ENCODE assay signal across 1 cellular context in the genomic region with DNA sequence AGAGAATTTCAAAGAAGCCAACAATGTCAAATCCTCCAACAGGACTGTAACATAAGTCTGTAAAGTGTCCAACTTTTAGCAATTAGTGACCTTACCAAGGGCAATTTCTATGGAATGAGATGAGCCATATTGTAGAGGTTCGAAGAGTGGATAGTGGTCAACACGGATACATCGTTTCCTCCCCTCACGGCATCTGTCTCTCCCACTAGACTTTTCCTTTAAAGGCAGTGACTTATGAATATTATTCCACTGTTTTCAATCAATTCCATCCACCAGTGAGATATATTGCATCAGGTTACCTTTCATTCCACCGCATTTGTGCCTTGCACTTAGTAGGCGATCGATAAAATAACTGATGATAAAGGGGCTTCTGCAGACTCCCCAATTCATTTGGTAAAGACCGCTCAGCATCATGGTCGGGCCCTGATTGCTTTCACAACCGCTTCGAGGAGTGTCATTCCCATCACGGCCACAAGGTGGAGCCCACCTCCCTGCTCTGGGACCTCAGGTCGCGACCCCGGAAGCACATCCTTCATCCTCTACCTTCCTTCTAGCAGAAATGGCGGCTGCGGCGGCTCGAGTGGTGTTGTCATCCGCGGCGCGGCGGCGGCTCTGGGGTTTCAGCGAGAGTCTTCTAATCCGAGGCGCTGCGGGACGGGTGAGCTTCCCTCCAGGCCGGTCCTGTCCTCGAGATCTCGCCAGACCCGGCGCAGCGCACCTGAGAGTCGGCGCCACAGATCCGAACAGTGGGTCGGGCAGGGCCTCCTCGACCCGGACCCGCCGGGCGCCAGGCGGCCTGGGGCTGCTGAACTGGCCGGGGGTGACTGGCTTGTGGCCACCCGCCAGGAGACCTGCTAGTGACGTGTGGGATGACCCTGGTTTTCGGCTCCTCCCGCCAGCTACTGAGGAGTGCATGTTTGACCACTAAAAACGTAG.
TF ChIP-seq lines count a peak whose summit lies in the region.

A gene with protein sequence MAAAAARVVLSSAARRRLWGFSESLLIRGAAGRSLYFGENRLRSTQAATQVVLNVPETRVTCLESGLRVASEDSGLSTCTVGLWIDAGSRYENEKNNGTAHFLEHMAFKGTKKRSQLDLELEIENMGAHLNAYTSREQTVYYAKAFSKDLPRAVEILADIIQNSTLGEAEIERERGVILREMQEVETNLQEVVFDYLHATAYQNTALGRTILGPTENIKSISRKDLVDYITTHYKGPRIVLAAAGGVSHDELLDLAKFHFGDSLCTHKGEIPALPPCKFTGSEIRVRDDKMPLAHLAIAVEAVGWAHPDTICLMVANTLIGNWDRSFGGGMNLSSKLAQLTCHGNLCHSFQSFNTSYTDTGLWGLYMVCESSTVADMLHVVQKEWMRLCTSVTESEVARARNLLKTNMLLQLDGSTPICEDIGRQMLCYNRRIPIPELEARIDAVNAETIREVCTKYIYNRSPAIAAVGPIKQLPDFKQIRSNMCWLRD (plus strand): TSS at position 535 of the 936 bp plus-strand sequence. CDS start 25 bp downstream, at position 560.

TF ChIP-seq in GM12878, 131 proteins besides CTCF, POLR2A, EP300 and RAD21 (continued from another document and continues in another):
- TF ChIP-seq BCLAF1 (IDR thresholded peaks at IDR 0.05) (no peak), ASH2L (IDR thresholded peaks at IDR 0.05; ENCODE audit: borderline replicate concordance, low read depth) (peak; percentile 86; the same call in 1 of the 2 replicates), MTA2 (IDR thresholded peaks at IDR 0.05; ENCODE audit: low read depth) (peak; percentile 90), NR2C2 (IDR thresholded peaks at IDR 0.05; ENCODE audit: borderline replicate concordance, control insufficient read depth, insufficient read length, low read depth) (peak; percentile 91), PML (IDR thresholded peaks at IDR 0.05; ENCODE audit: low read length) (no peak), CREM (IDR thresholded peaks at IDR 0.05; ENCODE audit: low read depth) (peak; percentile 60), EED (IDR thresholded peaks at IDR 0.05; ENCODE audit: low read depth) (no peak), NFIC (IDR thresholded peaks at IDR 0.05; ENCODE audit: low read depth, low read length) (no peak), TCF7 (IDR thresholded peaks at IDR 0.05; ENCODE audit: borderline replicate concordance) (no peak), CEBPB (IDR thresholded peaks at IDR 0.05; ENCODE audit: borderline replicate concordance in 1 of 2, low read depth in 2 of 2, low read length in 2 of 2) (no peak), SMC3 (IDR thresholded peaks at IDR 0.05; ENCODE audit: borderline replicate concordance, low read length) (peak; percentile 86), ETV6 (conservative IDR thresholded peaks at IDR 0.05 in 1 of 2, IDR thresholded peaks at IDR 0.05 in 1 of 2; ENCODE audit: borderline replicate concordance in 1 of 2, low read depth in 1 of 2) (0 out of 4 replicates have a peak, but pooled peaks of 1 of the 2 experiments have one; percentile 29), MEF2B (IDR thresholded peaks at IDR 0.05; ENCODE audit: partially characterized antibody, poor library complexity, severe bottlenecking) (no peak), PAX5 (IDR thresholded peaks at IDR 0.05; ENCODE audit: borderline replicate concordance, low read depth, low read length) (no peak), RUNX3 (IDR thresholded peaks at IDR 0.05; ENCODE audit: low read length) (peak; percentile 40), ZNF217 (IDR thresholded peaks at IDR 0.05) (no peak), MTA3 (IDR thresholded peaks at IDR 0.05; ENCODE audit: borderline replicate concordance, low read length) (no peak), SP1 (IDR thresholded peaks at IDR 0.05; ENCODE audit: low read depth, low read length) (no peak), FOXM1 (IDR thresholded peaks at IDR 0.05; ENCODE audit: low read depth, low read length) (no peak; the same call in 1 of the 2 replicates), LARP7 (IDR thresholded peaks at IDR 0.05) (peak; percentile 72; the same call in 1 of the 2 replicates), ZNF207 (IDR thresholded peaks at IDR 0.05; ENCODE audit: borderline replicate concordance) (peak; percentile 75; the same call in 1 of the 2 replicates), RBBP5 (conservative IDR thresholded peaks at IDR 0.05) (0 out of 2 replicates have a peak, but pooled peaks have one; percentile 46), TARDBP (IDR thresholded peaks at IDR 0.05; ENCODE audit: borderline replicate concordance) (no peak), PBX3 (IDR thresholded peaks at IDR 0.05; ENCODE audit: insufficient replicate concordance, low read depth, low read length) (no peak), IKZF1 (conservative IDR thresholded peaks at IDR 0.05) (peak; percentile 64)
- TF ChIP-seq, protein P1, sequence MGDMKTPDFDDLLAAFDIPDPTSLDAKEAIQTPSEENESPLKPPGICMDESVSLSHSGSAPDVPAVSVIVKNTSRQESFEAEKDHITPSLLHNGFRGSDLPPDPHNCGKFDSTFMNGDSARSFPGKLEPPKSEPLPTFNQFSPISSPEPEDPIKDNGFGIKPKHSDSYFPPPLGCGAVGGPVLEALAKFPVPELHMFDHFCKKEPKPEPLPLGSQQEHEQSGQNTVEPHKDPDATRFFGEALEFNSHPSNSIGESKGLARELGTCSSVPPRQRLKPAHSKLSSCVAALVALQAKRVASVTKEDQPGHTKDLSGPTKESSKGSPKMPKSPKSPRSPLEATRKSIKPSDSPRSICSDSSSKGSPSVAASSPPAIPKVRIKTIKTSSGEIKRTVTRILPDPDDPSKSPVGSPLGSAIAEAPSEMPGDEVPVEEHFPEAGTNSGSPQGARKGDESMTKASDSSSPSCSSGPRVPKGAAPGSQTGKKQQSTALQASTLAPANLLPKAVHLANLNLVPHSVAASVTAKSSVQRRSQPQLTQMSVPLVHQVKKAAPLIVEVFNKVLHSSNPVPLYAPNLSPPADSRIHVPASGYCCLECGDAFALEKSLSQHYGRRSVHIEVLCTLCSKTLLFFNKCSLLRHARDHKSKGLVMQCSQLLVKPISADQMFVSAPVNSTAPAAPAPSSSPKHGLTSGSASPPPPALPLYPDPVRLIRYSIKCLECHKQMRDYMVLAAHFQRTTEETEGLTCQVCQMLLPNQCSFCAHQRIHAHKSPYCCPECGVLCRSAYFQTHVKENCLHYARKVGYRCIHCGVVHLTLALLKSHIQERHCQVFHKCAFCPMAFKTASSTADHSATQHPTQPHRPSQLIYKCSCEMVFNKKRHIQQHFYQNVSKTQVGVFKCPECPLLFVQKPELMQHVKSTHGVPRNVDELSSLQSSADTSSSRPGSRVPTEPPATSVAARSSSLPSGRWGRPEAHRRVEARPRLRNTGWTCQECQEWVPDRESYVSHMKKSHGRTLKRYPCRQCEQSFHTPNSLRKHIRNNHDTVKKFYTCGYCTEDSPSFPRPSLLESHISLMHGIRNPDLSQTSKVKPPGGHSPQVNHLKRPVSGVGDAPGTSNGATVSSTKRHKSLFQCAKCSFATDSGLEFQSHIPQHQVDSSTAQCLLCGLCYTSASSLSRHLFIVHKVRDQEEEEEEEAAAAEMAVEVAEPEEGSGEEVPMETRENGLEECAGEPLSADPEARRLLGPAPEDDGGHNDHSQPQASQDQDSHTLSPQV (IDR thresholded peaks at IDR 0.05), result no peak
- TF ChIP-seq, protein P2, sequence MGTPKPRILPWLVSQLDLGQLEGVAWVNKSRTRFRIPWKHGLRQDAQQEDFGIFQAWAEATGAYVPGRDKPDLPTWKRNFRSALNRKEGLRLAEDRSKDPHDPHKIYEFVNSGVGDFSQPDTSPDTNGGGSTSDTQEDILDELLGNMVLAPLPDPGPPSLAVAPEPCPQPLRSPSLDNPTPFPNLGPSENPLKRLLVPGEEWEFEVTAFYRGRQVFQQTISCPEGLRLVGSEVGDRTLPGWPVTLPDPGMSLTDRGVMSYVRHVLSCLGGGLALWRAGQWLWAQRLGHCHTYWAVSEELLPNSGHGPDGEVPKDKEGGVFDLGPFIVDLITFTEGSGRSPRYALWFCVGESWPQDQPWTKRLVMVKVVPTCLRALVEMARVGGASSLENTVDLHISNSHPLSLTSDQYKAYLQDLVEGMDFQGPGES (IDR thresholded peaks at IDR 0.05), result no peak
- TF ChIP-seq, protein P3, sequence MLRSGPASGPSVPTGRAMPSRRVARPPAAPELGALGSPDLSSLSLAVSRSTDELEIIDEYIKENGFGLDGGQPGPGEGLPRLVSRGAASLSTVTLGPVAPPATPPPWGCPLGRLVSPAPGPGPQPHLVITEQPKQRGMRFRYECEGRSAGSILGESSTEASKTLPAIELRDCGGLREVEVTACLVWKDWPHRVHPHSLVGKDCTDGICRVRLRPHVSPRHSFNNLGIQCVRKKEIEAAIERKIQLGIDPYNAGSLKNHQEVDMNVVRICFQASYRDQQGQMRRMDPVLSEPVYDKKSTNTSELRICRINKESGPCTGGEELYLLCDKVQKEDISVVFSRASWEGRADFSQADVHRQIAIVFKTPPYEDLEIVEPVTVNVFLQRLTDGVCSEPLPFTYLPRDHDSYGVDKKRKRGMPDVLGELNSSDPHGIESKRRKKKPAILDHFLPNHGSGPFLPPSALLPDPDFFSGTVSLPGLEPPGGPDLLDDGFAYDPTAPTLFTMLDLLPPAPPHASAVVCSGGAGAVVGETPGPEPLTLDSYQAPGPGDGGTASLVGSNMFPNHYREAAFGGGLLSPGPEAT (IDR thresholded peaks at IDR 0.05; ENCODE audit: low read depth), result peak; percentile 93
- TF ChIP-seq, protein P4, sequence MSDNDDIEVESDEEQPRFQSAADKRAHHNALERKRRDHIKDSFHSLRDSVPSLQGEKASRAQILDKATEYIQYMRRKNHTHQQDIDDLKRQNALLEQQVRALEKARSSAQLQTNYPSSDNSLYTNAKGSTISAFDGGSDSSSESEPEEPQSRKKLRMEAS (IDR thresholded peaks at IDR 0.05; ENCODE audit: low read depth, low read length), result peak; percentile 82
- TF ChIP-seq, protein P5, sequence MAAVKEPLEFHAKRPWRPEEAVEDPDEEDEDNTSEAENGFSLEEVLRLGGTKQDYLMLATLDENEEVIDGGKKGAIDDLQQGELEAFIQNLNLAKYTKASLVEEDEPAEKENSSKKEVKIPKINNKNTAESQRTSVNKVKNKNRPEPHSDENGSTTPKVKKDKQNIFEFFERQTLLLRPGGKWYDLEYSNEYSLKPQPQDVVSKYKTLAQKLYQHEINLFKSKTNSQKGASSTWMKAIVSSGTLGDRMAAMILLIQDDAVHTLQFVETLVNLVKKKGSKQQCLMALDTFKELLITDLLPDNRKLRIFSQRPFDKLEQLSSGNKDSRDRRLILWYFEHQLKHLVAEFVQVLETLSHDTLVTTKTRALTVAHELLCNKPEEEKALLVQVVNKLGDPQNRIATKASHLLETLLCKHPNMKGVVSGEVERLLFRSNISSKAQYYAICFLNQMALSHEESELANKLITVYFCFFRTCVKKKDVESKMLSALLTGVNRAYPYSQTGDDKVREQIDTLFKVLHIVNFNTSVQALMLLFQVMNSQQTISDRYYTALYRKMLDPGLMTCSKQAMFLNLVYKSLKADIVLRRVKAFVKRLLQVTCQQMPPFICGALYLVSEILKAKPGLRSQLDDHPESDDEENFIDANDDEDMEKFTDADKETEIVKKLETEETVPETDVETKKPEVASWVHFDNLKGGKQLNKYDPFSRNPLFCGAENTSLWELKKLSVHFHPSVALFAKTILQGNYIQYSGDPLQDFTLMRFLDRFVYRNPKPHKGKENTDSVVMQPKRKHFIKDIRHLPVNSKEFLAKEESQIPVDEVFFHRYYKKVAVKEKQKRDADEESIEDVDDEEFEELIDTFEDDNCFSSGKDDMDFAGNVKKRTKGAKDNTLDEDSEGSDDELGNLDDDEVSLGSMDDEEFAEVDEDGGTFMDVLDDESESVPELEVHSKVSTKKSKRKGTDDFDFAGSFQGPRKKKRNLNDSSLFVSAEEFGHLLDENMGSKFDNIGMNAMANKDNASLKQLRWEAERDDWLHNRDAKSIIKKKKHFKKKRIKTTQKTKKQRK (IDR thresholded peaks at IDR 0.05; ENCODE audit: low read depth, low read length), result no peak
